Comparison of ENCODE assay signal across 8 cellular contexts in the genomic region with DNA sequence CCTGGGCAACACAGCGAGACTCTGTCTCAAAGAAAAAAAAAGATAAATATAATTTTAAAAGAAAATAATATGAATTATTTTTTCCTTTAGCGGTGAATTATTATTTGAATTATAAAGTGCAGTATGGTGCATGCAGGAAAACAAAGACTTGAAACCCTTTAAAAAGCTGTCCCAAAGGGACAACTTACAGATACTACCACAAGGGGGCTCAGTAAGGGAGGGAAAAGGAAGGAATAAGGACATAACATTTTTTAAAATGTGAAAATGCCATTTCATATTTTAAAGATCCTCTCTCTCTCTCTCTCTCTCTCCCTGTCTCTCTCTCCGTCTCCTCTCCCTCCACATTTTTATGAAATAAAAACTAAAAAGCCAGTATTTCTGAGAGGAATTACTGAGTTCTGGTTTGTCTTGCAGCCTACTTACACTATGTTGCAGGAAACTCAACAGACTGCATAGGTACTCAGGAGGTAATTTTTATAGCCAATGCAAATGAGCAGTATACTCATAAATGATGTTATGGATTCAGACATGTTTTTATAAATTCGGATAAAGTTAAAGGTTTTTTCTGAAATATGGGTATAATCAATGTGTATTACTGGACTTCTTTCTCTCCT.
DNase-seq lines count a peak whose midpoint lies in the region; ATAC-seq, FAIRE-seq and TF ChIP-seq lines count a peak whose summit lies in the region.

No MANE protein-coding gene starts in this region.

- no peak overlapping the region for H2AFZ ChIP-seq in DND-41 (ENCODE audit: low read depth, low read length)
- no peak overlapping the region for H2AFZ ChIP-seq in GM12878 (ENCODE audit: control insufficient read depth, low read depth, low read length)

- in situ Hi-C loops in GM12878 (cut with MboI) = loop anchor here (10.0 kb wide), 1 partner anchor 437 kb away; no protein-coding TSS in a partner anchor

- H3K4me3 ChIP-seq in DND-41 (ENCODE audit: low read depth in 1 of 2, low read length in 2 of 2) (no peak overlapping the region), GM12878 (no peak overlapping the region)

- H3K9me3 Mint-ChIP-seq in mesothelial cell of epicardium = no peaks in the 10 kb centered on the region
- no peaks in the 10 kb centered on the region for H3K9me3 Mint-ChIP-seq in activated naive CD4-positive, alpha-beta T cell treated with anti-CD3 and anti-CD28 coated beads, Interleukin-2, amount 10 ng/mL, durations not matched to agents 7 days and 5 days

- no peak for TF ChIP-seq EP300 in GM12878 (IDR thresholded peaks at IDR 0.05; ENCODE audit: borderline replicate concordance in 1 of 2, control insufficient read depth in 1 of 2, low read depth in 2 of 2, low read length in 2 of 2)

- no peaks in the 10 kb centered on the region for H3K4me1 ChIP-seq in DND-41 (ENCODE audit: insufficient read depth, low read length)
- H3K4me1 ChIP-seq in GM12878 (ENCODE audit: control insufficient read depth, insufficient read depth, low read length) = no peaks in the 10 kb centered on the region

- H3K4me3 Mint-ChIP-seq in mesothelial cell of epicardium = no peak overlapping the region
- H3K4me3 Mint-ChIP-seq in activated naive CD4-positive, alpha-beta T cell treated with anti-CD3 and anti-CD28 coated beads, Interleukin-2, amount 10 ng/mL, durations not matched to agents 7 days and 5 days = no peak overlapping the region

- H3K4me2 ChIP-seq in DND-41 (ENCODE audit: insufficient read depth, low read length) = no peak overlapping the region
- no peak overlapping the region for H3K4me2 ChIP-seq in GM12878 (ENCODE audit: control insufficient read depth, insufficient read depth)

- H4K20me1 ChIP-seq in DND-41 (ENCODE audit: insufficient read depth, low read length) (no peaks in the 10 kb centered on the region), GM12878 (ENCODE audit: control insufficient read depth, insufficient read depth) (no peaks in the 10 kb centered on the region)

- peak; percentile 66 for TF ChIP-seq CTCF in DND-41 (IDR thresholded peaks at IDR 0.05; ENCODE audit: borderline replicate concordance, extremely low read depth, low read length, poor library complexity, severe bottlenecking)
- TF ChIP-seq CTCF in GM12878 (IDR thresholded peaks at IDR 0.05 in 2 of 3, conservative IDR thresholded peaks at IDR 0.05 in 1 of 3; ENCODE audit: control insufficient read depth in 2 of 3, extremely low read depth in 1 of 3, insufficient read depth in 1 of 3, low read depth in 3 of 3, low read length in 3 of 3) = peak; percentile 45 to 56 (median 50)
- TF ChIP-seq CTCF in mesothelial cell of epicardium (IDR thresholded peaks at IDR 0.05; ENCODE audit: unreplicated experiment) = peak; percentile 65

- RAD21 ChIA-PET in GM12878 (lab: Charles Lee; ENCODE audit: unreplicated experiment) = no interaction called here

- H3K27ac ChIP-seq in DND-41 (ENCODE audit: low read length) (no peak overlapping the region), GM12878 (ENCODE audit: control insufficient read depth, insufficient read depth) (no peak overlapping the region)

- H3K36me3 ChIP-seq in DND-41 (ENCODE audit: insufficient read depth, low read length) (no peaks in the 10 kb centered on the region), GM12878 (ENCODE audit: control insufficient read depth in 2 of 2, insufficient read depth in 2 of 2, low read length in 1 of 2) (no peaks in the 10 kb centered on the region)

- H3K27me3 ChIP-seq in DND-41 (ENCODE audit: insufficient read depth, low read length, poor library complexity) (no peaks in the 10 kb centered on the region), GM12878 (replicated peaks in 1 of 2; ENCODE audit: control insufficient read depth in 2 of 2, insufficient read depth in 2 of 2, low read length in 1 of 2) (no peaks in the 10 kb centered on the region)

- H3K9ac ChIP-seq in DND-41 (ENCODE audit: low read depth, low read length) = no peak overlapping the region
- H3K9ac ChIP-seq in GM12878 (ENCODE audit: control insufficient read depth, insufficient read depth, low read length) = no peak overlapping the region

- H3K79me2 ChIP-seq in DND-41 (ENCODE audit: insufficient read depth, low read length) = no peaks in the 10 kb centered on the region
- H3K79me2 ChIP-seq in GM12878 (ENCODE audit: control insufficient read depth, insufficient read depth, low read length) = no peaks in the 10 kb centered on the region

- POLR2A ChIA-PET in GM12878 (lab: Charles Lee) = no interaction called here

- ATAC-seq in DND-41 (ENCODE audit: insufficient read depth, low read depth) (peak; percentile 47; the same call in 1 of the 3 replicates), GM21723 (IDR thresholded peaks at IDR 0.05; ENCODE audit: unreplicated experiment) (peak; percentile 67), GM12878 (peak; percentile 66)

- BruUV-seq in GM12878 (replicated peaks; lab: Mats Ljungman, UMichigan) = no TSS peak

- no peak for FAIRE-seq in GM12878 (lab: Jason Lieb, UNC)

- peak overlapping the region; percentile 61 for H3K27ac Mint-ChIP-seq in mesothelial cell of epicardium
- no peak overlapping the region for H3K27ac Mint-ChIP-seq in activated naive CD4-positive, alpha-beta T cell treated with anti-CD3 and anti-CD28 coated beads, Interleukin-2, amount 10 ng/mL, durations not matched to agents 7 days and 5 days

- CTCF ChIA-PET in GM12878 (lab: Yijun Ruan, JAX) = no interaction called here
- CTCF ChIA-PET in activated naive CD4-positive, alpha-beta T cell treated with anti-CD3 and anti-CD28 coated beads, Interleukin-2, amount 10 ng/mL, durations not matched to agents 7 days and 5 days (lab: Charles Lee) = interaction anchor here (1.7 kb wide), 1 partner anchor 435 kb away, joined by 6 read pairs; no protein-coding TSS in a partner anchor

- H3K27me3 Mint-ChIP-seq in mesothelial cell of epicardium (ENCODE audit: low read depth) = no peaks in the 10 kb centered on the region
- H3K27me3 Mint-ChIP-seq in activated naive CD4-positive, alpha-beta T cell treated with anti-CD3 and anti-CD28 coated beads, Interleukin-2, amount 10 ng/mL, durations not matched to agents 7 days and 5 days = no peaks in the 10 kb centered on the region

- SMC1A ChIA-PET in GM12878 (lab: Charles Lee; ENCODE audit: uncharacterized antibody, unreplicated experiment) = interaction anchor here (0.8 kb wide), 1 partner anchor 347 kb away, joined by 3 read pairs; no protein-coding TSS in a partner anchor

- H3K4me1 Mint-ChIP-seq in mesothelial cell of epicardium = peaks cover 10% of the 10 kb centered on the region
- H3K4me1 Mint-ChIP-seq in activated naive CD4-positive, alpha-beta T cell treated with anti-CD3 and anti-CD28 coated beads, Interleukin-2, amount 10 ng/mL, durations not matched to agents 7 days and 5 days = no peaks in the 10 kb centered on the region

- H3K9me3 ChIP-seq in DND-41 (ENCODE audit: insufficient read depth, low read length, severe bottlenecking) = no peaks in the 10 kb centered on the region
- no peaks in the 10 kb centered on the region for H3K9me3 ChIP-seq in GM12878 (replicated peaks; ENCODE audit: control insufficient read depth, insufficient read depth, low read length)

- WGBS in GM12878 (ENCODE audit: insufficient coverage, insufficient replicate concordance, low lambda C conversion rate, missing lambda C conversion rate) = 27% methylated on average over 4 of the region's 4 CpGs

- peak; percentile 49 for TF ChIP-seq RAD21 in GM12878 (IDR thresholded peaks at IDR 0.05; ENCODE audit: insufficient read depth, low read depth, low read length)

- DNase-seq in DND-41 = no peak
- peak; percentile 16 for DNase-seq in NCI-H1105 (lab: John Stamatoyannopoulos, UW)
- DNase-seq in GM12878 (ENCODE audit: low read depth, low spot score) = no peak
- no peak for DNase-seq in mesothelial cell of epicardium (ENCODE audit: low spot score in 2 of 2, unreplicated experiment in 2 of 2)
- DNase-seq in posterior vena cava (ENCODE audit: low spot score) = no peak
- no peak for DNase-seq in activated naive CD4-positive, alpha-beta T cell treated with anti-CD3 and anti-CD28 coated beads, Interleukin-2, amount 10 ng/mL, durations not matched to agents 7 days and 5 days
- DNase-seq in activated CD4-positive, alpha-beta T cell treated with anti-CD3 and anti-CD28 coated beads, Interleukin-2, amount 50 U/mL, for 1 hour = no peak

- no peak for TF ChIP-seq POLR2A in GM12878 (IDR thresholded peaks at IDR 0.05; ENCODE audit: low read depth, low read length)

- intact Hi-C loops in GM12878 (cut with micrococcal nuclease; ENCODE audit: unreplicated experiment) = loop anchor here (2.0 kb wide), 1 partner anchor 435 kb away; no protein-coding TSS in a partner anchor
- intact Hi-C loops in posterior vena cava (cut with DNase I) = no loop called here

- H3K36me3 Mint-ChIP-seq in mesothelial cell of epicardium = no peaks in the 10 kb centered on the region
- no peaks in the 10 kb centered on the region for H3K36me3 Mint-ChIP-seq in activated naive CD4-positive, alpha-beta T cell treated with anti-CD3 and anti-CD28 coated beads, Interleukin-2, amount 10 ng/mL, durations not matched to agents 7 days and 5 days

TF ChIP-seq in GM12878, 131 proteins besides CTCF, POLR2A, EP300 and RAD21:
- TF ChIP-seq POLR2AphosphoS5 (IDR thresholded peaks at IDR 0.05; ENCODE audit: low read length) (no peak), SMC3 (IDR thresholded peaks at IDR 0.05; ENCODE audit: borderline replicate concordance, low read length) (peak; percentile 52; the same call in 1 of the 2 replicates)
